27 cellular contexts compared by ENCODE assay signal in genomic region chr10:86359933-86360332, GRCh38. TPM values are rescaled to one million over a fixed set of nuclear protein-coding genes. Genes with fewer than 3 reads are reported as not detected.
"Had no signal": no experiment of that assay in that cellular context is flagged by ENCODE, and none has a peak within 500 bp of the region (broad histone marks: within the 10 kb centered on the region; RNA-seq: fewer than 3 reads in every experiment).

No MANE protein-coding gene starts in this region.

- H3K27ac ChIP-seq: colonic mucosa, epithelial cell of prostate, esophagus squamous epithelium, gastrocnemius medialis, lower lobe of right lung had no signal

- H3K36me3 ChIP-seq: colonic mucosa, esophagus squamous epithelium, gastrocnemius medialis, heart right ventricle, left ventricle myocardium inferior, lower lobe of right lung had no signal

- H3K4me3 ChIP-seq: colonic mucosa, esophagus squamous epithelium, gastrocnemius medialis, heart right ventricle, left ventricle myocardium inferior, lower lobe of right lung, mucosa of descending colon had no signal

- H3K9me3 ChIP-seq: colonic mucosa, esophagus squamous epithelium, gastrocnemius medialis, heart right ventricle, left ventricle myocardium inferior, lower lobe of right lung, mucosa of descending colon had no signal

- ATAC-seq: effector memory CD8-positive, alpha-beta T cell; esophagus mucosa; gastrocnemius medialis; heart right ventricle; left colon; left lobe of liver; lower lobe of right lung; mucosa of descending colon had no signal

- H3K4me1 ChIP-seq: colonic mucosa had no signal

- FAIRE-seq: endometrium, kidney had no signal

- DNase-seq: colonic mucosa; cortex of kidney; effector CD8-positive, alpha-beta T cell; effector memory CD8-positive, alpha-beta T cell; endodermal cell; erythroblast; esophagus squamous epithelium; foreskin fibroblast; foreskin melanocyte; gastrocnemius medialis; glutamatergic neuron; heart right ventricle; hippocampal formation; kidney glomerular epithelial cell; left ventricle myocardium inferior; lower lobe of right lung; mesenchymal stem cell; naive B cell had no signal

RNA-seq across cellular contexts. Expression of gene GRID1, which starts 6.7 kb away (rescaled TPM):
- total RNA-seq: lung microvascular endothelial cell, myocyte had no signal
